ENCODE assay signal across 25 cellular contexts in genomic region chr6:68978411-68978810, GRCh38.
"Had no signal": no experiment of that assay in that cellular context is flagged by ENCODE, and none has a peak within 500 bp of the region (broad histone marks: within the 10 kb centered on the region; RNA-seq: fewer than 3 reads in every experiment).

No MANE protein-coding gene starts in this region.

- ATAC-seq: activated CD4-positive, CD25-positive, alpha-beta regulatory T cell treated with anti-CD3 and anti-CD28 coated beads, Interleukin-2, amount 50 U/mL, for 24 hours; activated CD8-positive, alpha-beta T cell treated with anti-CD3 and anti-CD28 coated beads for 36 hours; T-helper 17 cell had no signal

- FAIRE-seq: TTC549 had no signal

- H3K4me3 ChIP-seq: breast epithelium, Peyer's patch had no signal

- H3K36me3 ChIP-seq: breast epithelium, Peyer's patch had no signal

- DNase-seq: activated CD4-positive, alpha-beta T cell treated with anti-CD3 and anti-CD28 coated beads for 4 hours; activated CD8-positive, alpha-beta memory T cell treated with anti-CD3 and anti-CD28 coated beads, Interleukin-2, amount 50 U/mL, for 48 hours; activated CD8-positive, alpha-beta T cell treated with anti-CD3 and anti-CD28 coated beads for 36 hours; activated effector memory CD4-positive, alpha-beta T cell treated with Interleukin-2 at 50 U/mL for 16 hours; activated naive CD4-positive, alpha-beta T cell; activated T-cell treated with anti-CD3 and anti-CD28 coated beads, Interleukin-2, amount 50 U/mL, for 1 hour; aorta; cortex of kidney; MV-4-11; NCI-H1092 treated with DMSO at 0.1 percent for 48 hours; NCI-H1417 treated with DMSO at 0.1 percent for 48 hours; NCI-H1694; NCI-H2029; NCI-H2107; NCI-H345; NCI-H510A; NCI-H526 treated with DMSO at 0.1 percent for 48 hours; NCI-H82; Peyer's patch; SHP77 treated with DMSO at 0.1 percent for 48 hours; T-helper 17 cell; T-helper 9 cell had no signal

- H3K27me3 ChIP-seq: breast epithelium, Peyer's patch had no signal

- H3K27ac ChIP-seq: breast epithelium, Peyer's patch had no signal

- H3K9me3 ChIP-seq: breast epithelium, Peyer's patch had no signal

- H3K4me1 ChIP-seq: breast epithelium, Peyer's patch had no signal
